Comparison of ENCODE assay signal across 1 cellular context in genomic region chr6:80280258-80281010, GRCh38.
TF ChIP-seq lines count a peak whose summit lies in the region.

No MANE protein-coding gene starts in this region.

TF ChIP-seq in HepG2, 621 proteins besides CTCF, POLR2A, EP300 and RAD21 (continued from another document):
- TF ChIP-seq THAP9 (CRISPR knock-in tag; IDR thresholded peaks at IDR 0.05; ENCODE audit: borderline replicate concordance) (no peak), ZNF232 (CRISPR knock-in tag; IDR thresholded peaks at IDR 0.05; ENCODE audit: borderline replicate concordance) (no peak)
